Comparison of ENCODE assay signal across 8 cellular contexts in the genomic region with DNA sequence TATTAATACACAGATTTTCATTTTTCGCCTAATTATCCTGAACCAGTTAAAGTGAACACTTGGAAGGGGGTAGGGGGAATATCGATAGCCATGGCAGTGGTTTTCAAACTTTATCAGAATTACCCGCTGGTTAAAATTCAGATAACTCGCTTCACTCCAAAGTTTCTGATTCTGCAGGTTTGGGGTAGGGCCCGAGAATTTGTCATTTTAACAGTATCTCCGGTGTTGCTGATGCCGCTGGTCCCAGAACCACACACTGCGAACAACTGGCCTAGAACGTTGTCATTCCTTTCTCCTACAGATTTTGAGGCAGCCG. TPM values are rescaled to one million over a fixed set of nuclear protein-coding genes. Genes with fewer than 3 reads are reported as not detected.
A peak's percentile ranks its signal among the peaks of the same experiment; 100 is the strongest.
DNase-seq lines count a peak whose midpoint lies in the region; FAIRE-seq and TF ChIP-seq lines count a peak whose summit lies in the region.

No MANE protein-coding gene starts in this region.

- no peak for TF ChIP-seq CTCF in CD14-positive monocyte (IDR thresholded peaks at IDR 0.05)
- TF ChIP-seq CTCF in dorsolateral prefrontal cortex (IDR thresholded peaks at IDR 0.05 in 54 of 56, conservative IDR thresholded peaks at IDR 0.05 in 2 of 56; ENCODE audit: low read depth in 1 of 56, partially characterized antibody in 56 of 56) = no peak
- no peak for TF ChIP-seq CTCF in nephron (IDR thresholded peaks at IDR 0.05; ENCODE audit: unreplicated experiment in 3 of 3)
- TF ChIP-seq CTCF in GM10266 (IDR thresholded peaks at IDR 0.05; ENCODE audit: control insufficient read depth, insufficient read depth, low read depth, missing control alignments) = no peak

- intact Hi-C loops in CD14-positive monocyte (cut with micrococcal nuclease) (no loop called here), dorsolateral prefrontal cortex (cut with DNase I) (loop anchor here (5.0 to 10.0 kb wide), 3 partner anchors 158 to 261 kb away; a partner anchor contains a TSS)

- H3K27ac Mint-ChIP-seq in CD14-positive monocyte = peak overlapping the region; percentile 98 to 100 (median 100)
- peak overlapping the region; percentile 84 to 99 (median 98) for H3K27ac Mint-ChIP-seq in IgD-negative memory B cell
- H3K27ac Mint-ChIP-seq in nephron = peak overlapping the region; percentile 98 to 99 (median 99)

- H3K4me1 Mint-ChIP-seq in CD14-positive monocyte (peaks cover 16% of the 10 kb centered on the region), IgD-negative memory B cell (peaks cover 19 to 37% (median 24%) of the 10 kb centered on the region in 3 donors), nephron (peaks cover 26% of the 10 kb centered on the region)

- H3K4me3 ChIP-seq in dorsolateral prefrontal cortex = peak overlapping the region; percentile 58 to 93 (median 81)

- H3K27ac ChIP-seq in dorsolateral prefrontal cortex = peak overlapping the region; percentile 78 to 98 (median 94)

- no peaks in the 10 kb centered on the region for H3K27me3 ChIP-seq in dorsolateral prefrontal cortex

- FAIRE-seq in frontal cortex (lab: Jason Lieb, UNC) = no peak

- H3K36me3 Mint-ChIP-seq in CD14-positive monocyte (peaks cover 11 to 21% of the 10 kb centered on the region in 2 donors), IgD-negative memory B cell (peaks cover 4% of the 10 kb centered on the region), nephron (ENCODE audit: low read depth) (peaks cover 12% of the 10 kb centered on the region)

- no peaks in the 10 kb centered on the region for H3K27me3 Mint-ChIP-seq in CD14-positive monocyte (ENCODE audit: low read depth in 3 of 3)
- no peaks in the 10 kb centered on the region for H3K27me3 Mint-ChIP-seq in IgD-negative memory B cell
- no peaks in the 10 kb centered on the region for H3K27me3 Mint-ChIP-seq in nephron (ENCODE audit: low read depth)

- H3K9me3 Mint-ChIP-seq in CD14-positive monocyte = peaks cover 0 to 2% (median 0%) of the 10 kb centered on the region in 7 donors
- H3K9me3 Mint-ChIP-seq in IgD-negative memory B cell = no peaks in the 10 kb centered on the region
- H3K9me3 Mint-ChIP-seq in nephron = no peaks in the 10 kb centered on the region

- H3K4me3 Mint-ChIP-seq in CD14-positive monocyte (peak overlapping the region; percentile 88 to 98), IgD-negative memory B cell (peak overlapping the region; percentile 92 to 99 (median 95)), nephron (peak overlapping the region; percentile 97 to 98 (median 97))

- DNase-seq in CD14-positive monocyte (ENCODE audit: low spot score) = no peak
- no peak for DNase-seq in dorsolateral prefrontal cortex
- DNase-seq in GM10266 (ENCODE audit: extremely low spot score) = no peak
- no peak for DNase-seq in frontal cortex (ENCODE audit: low spot score in 2 of 2)
- DNase-seq in HUDEP-2 (lab: John Stamatoyannopoulos, UW; ENCODE audit: unreplicated experiment in 76 of 76) = no peak
- DNase-seq in retina = no peak

RNA-seq across cellular contexts. Expression of a gene that starts 0.3 kb away (rescaled TPM):
- polyA plus RNA-seq in CD14-positive monocyte (10 to 100 TPM in 1 of 2 donors, 1 to 10 TPM in 1; 7.2 to 19.9 TPM), IgD-negative memory B cell (40.8 TPM)
- total RNA-seq in dorsolateral prefrontal cortex (10 to 100 TPM; 23.1 to 57.8 (median 32.3) TPM), frontal cortex (5.7 TPM)

Comparison
In these comparisons a context has a peak if more than half of its experiments do, and no peak if none do; other contexts are left out.
1. intact Hi-C loops: an anchor here in dorsolateral prefrontal cortex (5.0 to 10.0 kb wide); none called in CD14-positive monocyte.